10 cellular contexts compared by ENCODE assay signal in genomic region chr14:22221508-22221907, GRCh38.
A peak's percentile ranks its signal among the peaks of the same experiment; 100 is the strongest.
DNase-seq lines count a peak whose midpoint lies in the region; ATAC-seq, FAIRE-seq and TF ChIP-seq lines count a peak whose summit lies in the region.
"Had no signal": no experiment of that assay in that cellular context is flagged by ENCODE, and none has a peak within 500 bp of the region (broad histone marks: within the 10 kb centered on the region; RNA-seq: fewer than 3 reads in every experiment).

No MANE protein-coding gene starts in this region.

- peak; percentile 35 for FAIRE-seq in GM18507 (lab: Jason Lieb, UNC)

- H3K27me3 ChIP-seq in BJ (ENCODE audit: control insufficient read depth, insufficient read depth, low read length) (0 out of 2 replicates have a peak, but pooled peaks cover 1% of the 10 kb centered on the region), SU-DHL-6 (ENCODE audit: low read length) (no peaks in the 10 kb centered on the region), foreskin keratinocyte (no peaks in the 10 kb centered on the region)

- no peak for DNase-seq in BJ (ENCODE audit: low read depth)
- DNase-seq in GM18507 (ENCODE audit: extremely low spot score, insufficient read length, low read depth), result no peak
- peak in 1 of 2 donors; percentile 31 for DNase-seq in foreskin keratinocyte
- DNase-seq in NCI-H187 (lab: John Stamatoyannopoulos, UW), result no peak
- no peak for DNase-seq in cardiac septum (ENCODE audit: low spot score)
- DNase-seq: activated gamma-delta T cell, NCI-H2107 had no signal

- no peaks in the 10 kb centered on the region for H3K9me3 ChIP-seq in SU-DHL-6 (ENCODE audit: insufficient read depth, low read length)

- no peak overlapping the region for H2AFZ ChIP-seq in SU-DHL-6 (ENCODE audit: low read depth, low read length, severe bottlenecking)

- CTCF ChIA-PET in BJ (lab: Yijun Ruan, JAX), result interaction anchor here (0.6 to 1.7 kb wide), 5 partner anchors 19 to 1349 kb away, joined by 3 to 7 read pairs (median 4); no protein-coding TSS in a partner anchor

- intact Hi-C loops in cardiac septum (cut with DNase I), result no loop called here

- no peaks in the 10 kb centered on the region for H3K9me2 ChIP-seq in SU-DHL-6 (replicated peaks; ENCODE audit: insufficient read depth, low read length)

- peak; percentile 42 for TF ChIP-seq CTCF in BJ (IDR thresholded peaks at IDR 0.05; ENCODE audit: insufficient read depth, low read depth, low read length)
- peak; percentile 53 for TF ChIP-seq CTCF in SU-DHL-6 (IDR thresholded peaks at IDR 0.05; ENCODE audit: insufficient read depth, low read length, poor library complexity, severe bottlenecking)
- TF ChIP-seq CTCF in foreskin keratinocyte (conservative IDR thresholded peaks at IDR 0.05), result peak; percentile 68

- no peak overlapping the region for H3K9ac ChIP-seq in SU-DHL-6 (ENCODE audit: low read length)

- H3F3A ChIP-seq in SU-DHL-6 (ENCODE audit: insufficient read depth), result no peaks in the 10 kb centered on the region

- H4K20me1 ChIP-seq in SU-DHL-6 (ENCODE audit: low read depth, low read length), result no peaks in the 10 kb centered on the region

- H3K27ac ChIP-seq in SU-DHL-6 (ENCODE audit: low read depth, low read length) (no peak overlapping the region), foreskin keratinocyte (no peak overlapping the region)

- no peak overlapping the region for H3K4me2 ChIP-seq in SU-DHL-6 (ENCODE audit: low read depth, low read length, poor library complexity, severe bottlenecking)

- no peaks in the 10 kb centered on the region for H3K79me2 ChIP-seq in SU-DHL-6 (ENCODE audit: insufficient read depth, low read length)

- POLR2A ChIA-PET in BJ (lab: Charles Lee), result interaction anchor here (0.5 to 0.7 kb wide), 2 partner anchors 97 to 1216 kb away, joined by 3 to 36 read pairs; no protein-coding TSS in a partner anchor

- ATAC-seq in foreskin keratinocyte, result peak; percentile 31
- ATAC-seq in HG03354 (IDR thresholded peaks at IDR 0.05; ENCODE audit: poor library complexity, severe bottlenecking, unreplicated experiment), result no peak
- no peak for ATAC-seq in GM19467 (IDR thresholded peaks at IDR 0.05; ENCODE audit: unreplicated experiment)

- H3K4me1 ChIP-seq in foreskin keratinocyte, result peaks cover 12% of the 10 kb centered on the region

- H3K4me3 ChIP-seq in BJ (ENCODE audit: low read depth, low read length), result no peak overlapping the region
- H3K4me3 ChIP-seq in SU-DHL-6 (ENCODE audit: insufficient read depth, low read length, poor library complexity, severe bottlenecking), result no peak overlapping the region

- no peaks in the 10 kb centered on the region for H3K36me3 ChIP-seq in BJ (ENCODE audit: control insufficient read depth, insufficient read depth, low read length)
- no peaks in the 10 kb centered on the region for H3K36me3 ChIP-seq in SU-DHL-6 (ENCODE audit: low read length)
